9 cellular contexts compared by ENCODE assay signal in the genomic region with DNA sequence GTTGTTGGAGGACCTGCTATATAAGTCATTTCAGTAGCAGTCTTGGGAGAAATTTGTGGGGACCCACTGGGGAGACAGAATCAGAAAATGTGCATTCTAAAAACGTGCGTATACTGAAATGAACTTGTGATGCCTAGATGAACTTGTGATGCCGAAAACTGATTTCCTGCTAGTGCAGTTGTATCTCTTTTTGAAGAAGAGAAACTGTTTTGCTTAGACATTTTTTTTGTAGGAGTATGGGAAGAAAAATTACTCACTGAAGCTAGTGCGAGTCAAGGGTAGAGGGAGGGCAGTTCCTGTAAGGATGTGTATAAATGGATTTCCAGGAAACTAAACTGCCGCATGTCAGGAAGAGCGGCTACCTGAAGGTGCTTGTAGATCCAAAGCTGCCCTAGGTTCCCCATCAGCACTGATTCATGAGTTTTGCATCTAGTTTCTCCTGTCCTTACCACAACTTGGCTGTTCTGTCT.
DNase-seq lines count a peak whose midpoint lies in the region; ATAC-seq lines count a peak whose summit lies in the region.
"Had no signal": no experiment of that assay in that cellular context is flagged by ENCODE, and none has a peak within 500 bp of the region (broad histone marks: within the 10 kb centered on the region; RNA-seq: fewer than 3 reads in every experiment).

No MANE protein-coding gene starts in this region.

- H3K36me3 Mint-ChIP-seq in activated naive CD8-positive, alpha-beta T cell treated with anti-CD3 and anti-CD28 coated beads, Interleukin-2, amount 50 U/mL, for 24 hours (ENCODE audit: low read depth): peaks cover 69% of the 10 kb centered on the region

- H3K4me1 ChIP-seq in muscle layer of duodenum (ENCODE audit: control insufficient read depth in 1 of 2, insufficient read depth in 2 of 2, low read length in 2 of 2): no peaks in the 10 kb centered on the region

- peak overlapping the region; percentile 29 for H3K27ac ChIP-seq in muscle layer of duodenum (ENCODE audit: low read length)

- H3K9me3 Mint-ChIP-seq in activated naive CD8-positive, alpha-beta T cell treated with anti-CD3 and anti-CD28 coated beads, Interleukin-2, amount 50 U/mL, for 24 hours: no peaks in the 10 kb centered on the region

- peaks cover 25% of the 10 kb centered on the region for H3K4me1 Mint-ChIP-seq in activated naive CD8-positive, alpha-beta T cell treated with anti-CD3 and anti-CD28 coated beads, Interleukin-2, amount 50 U/mL, for 24 hours

- no peaks in the 10 kb centered on the region for H3K9me3 ChIP-seq in muscle layer of duodenum (ENCODE audit: control insufficient read depth in 1 of 2, low read length in 2 of 2)

- no peaks in the 10 kb centered on the region for H3K36me3 ChIP-seq in muscle layer of duodenum (ENCODE audit: control insufficient read depth in 1 of 2, insufficient read depth in 2 of 2, low read length in 2 of 2)

- peak overlapping the region; percentile 28 for H3K4me3 Mint-ChIP-seq in activated naive CD8-positive, alpha-beta T cell treated with anti-CD3 and anti-CD28 coated beads, Interleukin-2, amount 50 U/mL, for 24 hours

- H3K27me3 Mint-ChIP-seq in activated naive CD8-positive, alpha-beta T cell treated with anti-CD3 and anti-CD28 coated beads, Interleukin-2, amount 50 U/mL, for 24 hours: no peaks in the 10 kb centered on the region

- peak; percentile 47 for ATAC-seq in HG02610 (IDR thresholded peaks at IDR 0.05; ENCODE audit: unreplicated experiment)
- ATAC-seq in activated naive CD8-positive, alpha-beta T cell treated with anti-CD3 and anti-CD28 coated beads, Interleukin-2, amount 50 U/mL, for 24 hours: no peak
- ATAC-seq in GM19328 (IDR thresholded peaks at IDR 0.05; ENCODE audit: unreplicated experiment): no peak
- ATAC-seq: K562 had no signal

- H3K27me3 ChIP-seq in muscle layer of duodenum (ENCODE audit: low read depth, low read length): no peaks in the 10 kb centered on the region

- peak; percentile 35 for DNase-seq in CD1c-positive myeloid dendritic cell (ENCODE audit: extremely low spot score)
- DNase-seq in activated naive CD8-positive, alpha-beta T cell treated with anti-CD3 and anti-CD28 coated beads, Interleukin-2, amount 50 U/mL, for 24 hours: no peak
- DNase-seq in activated CD4-positive, CD25-positive, alpha-beta regulatory T cell (lab: John Stamatoyannopoulos, UW): no peak
- DNase-seq in NCI-H1092 (lab: John Stamatoyannopoulos, UW): no peak
- DNase-seq in ecto neural progenitor cell (ENCODE audit: low spot score): no peak

- no peak overlapping the region for H3K4me3 ChIP-seq in muscle layer of duodenum (ENCODE audit: low read depth in 1 of 2, low read length in 2 of 2)
- H3K4me3 ChIP-seq: K562 had no signal

- peak overlapping the region; percentile 7 for H3K27ac Mint-ChIP-seq in activated naive CD8-positive, alpha-beta T cell treated with anti-CD3 and anti-CD28 coated beads, Interleukin-2, amount 50 U/mL, for 24 hours
